Comparison of ENCODE assay signal across 1 cellular context in genomic region chr13:105070452-105070851, GRCh38.
TF ChIP-seq lines count a peak whose summit lies in the region.

No MANE protein-coding gene starts in this region.

TF ChIP-seq in GM23338, 12 proteins besides CTCF, POLR2A, EP300 and RAD21 (continued from another document):
- no peak for TF ChIP-seq ZNF462 (CRISPR knock-in tag; IDR thresholded peaks at IDR 0.05)
- no peak for TF ChIP-seq CREB1 (CRISPR knock-in tag; IDR thresholded peaks at IDR 0.05; ENCODE audit: low read depth)
- no peak for TF ChIP-seq EZH2phosphoT487 (IDR thresholded peaks at IDR 0.05; ENCODE audit: unreplicated experiment)
- TF ChIP-seq JUNB (IDR thresholded peaks at IDR 0.05; ENCODE audit: unreplicated experiment) = no peak
- TF ChIP-seq REST (IDR thresholded peaks at IDR 0.05; ENCODE audit: unreplicated experiment) = no peak
- no peak for TF ChIP-seq STAT1 (IDR thresholded peaks at IDR 0.05; ENCODE audit: unreplicated experiment)
- no peak for TF ChIP-seq ETS1 (IDR thresholded peaks at IDR 0.05)
- TF ChIP-seq NANOG (IDR thresholded peaks at IDR 0.05; ENCODE audit: borderline replicate concordance) = no peak
- no peak for TF ChIP-seq POLR2AphosphoS5 (IDR thresholded peaks at IDR 0.05; ENCODE audit: low read depth)
- no peak for TF ChIP-seq ZNF331 (CRISPR knock-in tag; IDR thresholded peaks at IDR 0.05; ENCODE audit: low read depth)
